ENCODE assay signal across 8 cellular contexts in genomic region chr2:3379339-3379646, GRCh38. TPM values are rescaled to one million over a fixed set of nuclear protein-coding genes. Genes with fewer than 3 reads are reported as not detected.
DNase-seq lines count a peak whose midpoint lies in the region; ATAC-seq and TF ChIP-seq lines count a peak whose summit lies in the region.

No MANE protein-coding gene starts in this region.

- no peaks in the 10 kb centered on the region for H3K9me3 ChIP-seq in iPS-18c (ENCODE audit: control insufficient read depth, insufficient read depth, low read length)
- peaks cover 0 to 7% (median 0%) of the 10 kb centered on the region in 4 donors for H3K9me3 ChIP-seq in stomach

- H3K36me3 ChIP-seq in stomach = peaks cover 0 to 12% (median 6%) of the 10 kb centered on the region in 4 donors

- intact Hi-C loops in stomach (cut with DNase I; ENCODE audit: low total_unique reads) = no loop called here

- H3K9me3 Mint-ChIP-seq in activated T-helper 17 cell treated with anti-CD3 and anti-CD28 coated beads, Interleukin-2, amount 50 U/mL, for 72 hours = no peaks in the 10 kb centered on the region

- H3K27ac Mint-ChIP-seq in activated T-helper 17 cell treated with anti-CD3 and anti-CD28 coated beads, Interleukin-2, amount 50 U/mL, for 72 hours = peak overlapping the region; percentile 98

- H3K4me3 ChIP-seq in iPS-18c (ENCODE audit: insufficient read depth, low read depth, low read length) = peak overlapping the region; percentile 93
- H3K4me3 ChIP-seq in stomach = peak overlapping the region; percentile 64 to 76 (median 72)

- WGBS in stomach, 5 donors = 5 to 13% (median 8%) methylated on average over 8 of the region's 8 CpGs

- ATAC-seq in activated T-helper 17 cell treated with anti-CD3 and anti-CD28 coated beads, Interleukin-2, amount 50 U/mL, for 72 hours (replicated peaks) = no peak

- H3K4me1 ChIP-seq in stomach = peaks cover 21 to 49% (median 42%) of the 10 kb centered on the region in 4 donors

- no peak for TF ChIP-seq EP300 in stomach (IDR thresholded peaks at IDR 0.05)

- peak overlapping the region; percentile 87 to 97 (median 92) for H3K27ac ChIP-seq in stomach

- peaks cover 21% of the 10 kb centered on the region for H3K4me1 Mint-ChIP-seq in activated T-helper 17 cell treated with anti-CD3 and anti-CD28 coated beads, Interleukin-2, amount 50 U/mL, for 72 hours

- TF ChIP-seq CTCF in stomach (IDR thresholded peaks at IDR 0.05) = no peak

- H3K36me3 Mint-ChIP-seq in activated T-helper 17 cell treated with anti-CD3 and anti-CD28 coated beads, Interleukin-2, amount 50 U/mL, for 72 hours (ENCODE audit: low read depth) = peaks cover 23% of the 10 kb centered on the region

- no peak for TF ChIP-seq POLR2A in stomach (IDR thresholded peaks at IDR 0.05)

- H3K4me3 Mint-ChIP-seq in activated T-helper 17 cell treated with anti-CD3 and anti-CD28 coated beads, Interleukin-2, amount 50 U/mL, for 72 hours = peak overlapping the region; percentile 98

- H3K27me3 Mint-ChIP-seq in activated T-helper 17 cell treated with anti-CD3 and anti-CD28 coated beads, Interleukin-2, amount 50 U/mL, for 72 hours = no peaks in the 10 kb centered on the region

- DNase-seq in NCI-H2029 treated with DMSO at 0.1 percent for 48 hours (lab: John Stamatoyannopoulos, UW) = peak; percentile 60
- DNase-seq in NCI-H2029 (lab: John Stamatoyannopoulos, UW) = no peak
- DNase-seq in stomach = no peak
- DNase-seq in islet precursor cell = no peak
- no peak for DNase-seq in OCI-M1 (lab: John Stamatoyannopoulos, UW)
- DNase-seq in superior temporal gyrus (ENCODE audit: extremely low spot score) = no peak

- no peaks in the 10 kb centered on the region for H3K27me3 ChIP-seq in stomach

RNA-seq across cellular contexts. Expression of gene TRAPPC12, which starts 0.2 kb away (rescaled TPM):
- total RNA-seq in activated T-helper 17 cell treated with anti-CD3 and anti-CD28 coated beads, Interleukin-2, amount 50 U/mL, for 72 hours = 10 to 100 TPM; 67.2 to 70.6 TPM
- total RNA-seq in stomach = 100 to 1,000 TPM in 1 of 5 donors, 10 to 100 TPM in 4; 46.6 to 158 (median 71.4) TPM
- polyA plus RNA-seq in stomach = 10 to 100 TPM; 65.8 to 85.7 (median 69.9) TPM

RNA-seq across cellular contexts. Expression of gene EIPR1, which starts 1.7 kb away (rescaled TPM):
- total RNA-seq in activated T-helper 17 cell treated with anti-CD3 and anti-CD28 coated beads, Interleukin-2, amount 50 U/mL, for 72 hours = 10 to 100 TPM; 26.1 to 45.7 TPM
- 10 to 100 TPM in 4 of 5 donors, 1 to 10 TPM in 1; 1.2 to 39.4 (median 17.1) TPM for total RNA-seq in stomach
- 10 to 100 TPM in 2 of 3 donors, 1 to 10 TPM in 1; 10.0 to 15.1 (median 10.4) TPM for polyA plus RNA-seq in stomach
